16 cellular contexts compared by ENCODE assay signal in genomic region chr3:58347984-58348383, GRCh38.
"Had no signal": no experiment of that assay in that cellular context is flagged by ENCODE, and none has a peak within 500 bp of the region (broad histone marks: within the 10 kb centered on the region; RNA-seq: fewer than 3 reads in every experiment).

No MANE protein-coding gene starts in this region.

- ATAC-seq: activated CD4-positive, alpha-beta T cell treated with anti-CD3 and anti-CD28 coated beads for 36 hours; activated CD8-positive, alpha-beta T cell treated with anti-CD3 and anti-CD28 coated beads for 36 hours; gastroesophageal sphincter; natural killer cell treated with Interleukin-12 subunit alpha and Interleukin-12 subunit beta and Interleukin-15 and Interleukin-18, amount 100 ng/mL, for 72 hours; stimulated activated naive CD8-positive, alpha-beta T cell treated with anti-CD3 and anti-CD28 coated beads, Interleukin-15, amount 100 ng/mL, for 72 hours; T-helper 17 cell had no signal

- H3K27me3 Mint-ChIP-seq: activated CD4-positive, alpha-beta T cell treated with anti-CD3 and anti-CD28 coated beads for 36 hours; activated CD8-positive, alpha-beta T cell treated with anti-CD3 and anti-CD28 coated beads for 36 hours; activated naive CD4-positive, alpha-beta T cell treated with anti-CD3 and anti-CD28 coated beads, Interleukin-2, amount 50 U/mL, for 24 hours; natural killer cell treated with Interleukin-12 subunit alpha and Interleukin-12 subunit beta and Interleukin-15 and Interleukin-18, amount 100 ng/mL, for 72 hours; stimulated activated naive CD8-positive, alpha-beta T cell treated with anti-CD3 and anti-CD28 coated beads, Interleukin-15, amount 100 ng/mL, for 72 hours; T-helper 17 cell had no signal

- H3K27me3 ChIP-seq: gastroesophageal sphincter had no signal

- H3K27ac Mint-ChIP-seq: activated CD8-positive, alpha-beta T cell treated with anti-CD3 and anti-CD28 coated beads for 36 hours; activated naive CD4-positive, alpha-beta T cell treated with anti-CD3 and anti-CD28 coated beads, Interleukin-2, amount 50 U/mL, for 24 hours; T-helper 17 cell had no signal

- H3K36me3 ChIP-seq: gastroesophageal sphincter, thoracic aorta, WERI-Rb-1 had no signal

- H3K4me3 ChIP-seq: gastroesophageal sphincter, skin epidermis, thoracic aorta had no signal

- H3K4me3 Mint-ChIP-seq: activated CD4-positive, alpha-beta T cell treated with anti-CD3 and anti-CD28 coated beads for 36 hours; activated CD8-positive, alpha-beta T cell treated with anti-CD3 and anti-CD28 coated beads for 36 hours; activated naive CD4-positive, alpha-beta T cell treated with anti-CD3 and anti-CD28 coated beads, Interleukin-2, amount 50 U/mL, for 24 hours; stimulated activated naive CD8-positive, alpha-beta T cell treated with anti-CD3 and anti-CD28 coated beads, Interleukin-15, amount 100 ng/mL, for 72 hours; T-helper 17 cell had no signal

- H3K9me3 Mint-ChIP-seq: activated CD8-positive, alpha-beta T cell treated with anti-CD3 and anti-CD28 coated beads for 36 hours; activated naive CD4-positive, alpha-beta T cell treated with anti-CD3 and anti-CD28 coated beads, Interleukin-2, amount 50 U/mL, for 24 hours; natural killer cell treated with Interleukin-12 subunit alpha and Interleukin-12 subunit beta and Interleukin-15 and Interleukin-18, amount 100 ng/mL, for 72 hours; stimulated activated naive CD8-positive, alpha-beta T cell treated with anti-CD3 and anti-CD28 coated beads, Interleukin-15, amount 100 ng/mL, for 72 hours had no signal

- H3K27ac ChIP-seq: gastroesophageal sphincter, skin epidermis, thoracic aorta, WERI-Rb-1 had no signal

- H3K9me3 ChIP-seq: gastroesophageal sphincter, thoracic aorta had no signal

- DNase-seq: activated CD4-positive, alpha-beta T cell treated with anti-CD3 and anti-CD28 coated beads for 36 hours; activated CD8-positive, alpha-beta T cell treated with anti-CD3 and anti-CD28 coated beads for 36 hours; activated effector memory CD4-positive, alpha-beta T cell treated with anti-CD3 and anti-CD28 coated beads, Interleukin-2, amount 50 U/mL, for 16 hours; activated T-cell treated with anti-CD3 and anti-CD28 coated beads for 4 hours; mesenchymal stem cell; nucleus accumbens; stimulated activated CD4-positive, alpha-beta T cell treated with anti-CD3 and anti-CD28 coated beads, Interleukin-4, amount 100 ng/mL, for 4 hours; stimulated activated CD8-positive, alpha-beta memory T cell treated with anti-CD3 and anti-CD28 coated beads, Interleukin-4, amount 100 ng/mL, for 48 hours; stimulated activated naive CD8-positive, alpha-beta T cell treated with anti-CD3 and anti-CD28 coated beads, Interleukin-15, amount 100 ng/mL, for 72 hours; T-helper 17 cell; WERI-Rb-1 had no signal
